ENCODE assay signal across 1 cellular context in genomic region chr6:35057449-35058030, GRCh38.
TF ChIP-seq lines count a peak whose summit lies in the region.

No MANE protein-coding gene starts in this region.

TF ChIP-seq in GM23338, 12 proteins besides CTCF, POLR2A, EP300 and RAD21 (continued from another document):
- TF ChIP-seq ZNF462 (CRISPR knock-in tag; IDR thresholded peaks at IDR 0.05), result no peak
- no peak for TF ChIP-seq POLR2AphosphoS5 (IDR thresholded peaks at IDR 0.05; ENCODE audit: low read depth)
- no peak for TF ChIP-seq NANOG (IDR thresholded peaks at IDR 0.05; ENCODE audit: borderline replicate concordance)
- TF ChIP-seq REST (IDR thresholded peaks at IDR 0.05; ENCODE audit: unreplicated experiment), result no peak
- TF ChIP-seq ZNF114 (CRISPR knock-in tag; IDR thresholded peaks at IDR 0.05), result no peak
- TF ChIP-seq ZNF331 (CRISPR knock-in tag; IDR thresholded peaks at IDR 0.05; ENCODE audit: low read depth), result no peak
